In the genomic region with DNA sequence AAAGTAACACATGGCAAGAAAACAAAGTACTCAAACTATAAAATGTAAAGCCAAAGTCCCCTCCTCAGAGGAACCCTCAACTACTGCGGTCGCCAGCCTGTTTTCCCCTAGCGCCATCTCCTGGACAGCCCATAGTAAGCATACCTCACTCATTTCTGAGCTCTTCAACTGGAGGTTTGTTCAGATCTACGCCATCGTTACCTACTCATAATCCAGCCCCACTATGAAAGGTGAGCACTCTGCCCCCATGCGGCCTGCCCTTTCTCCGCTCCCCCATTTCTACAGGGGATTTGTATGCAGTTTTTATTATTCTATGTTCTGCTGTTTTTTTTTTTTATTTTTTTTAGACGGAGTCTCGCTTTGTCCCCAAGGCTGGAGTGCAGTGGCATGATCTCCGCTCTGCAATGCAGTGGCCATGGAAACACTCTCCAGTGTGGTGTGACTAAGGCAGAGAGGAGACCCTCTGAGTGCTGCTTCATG, we compare ENCODE assay signal across 8 cellular contexts. TPM values are rescaled to one million over a fixed set of nuclear protein-coding genes. Genes with fewer than 3 reads are reported as not detected.
DNase-seq lines count a peak whose midpoint lies in the region; ATAC-seq and TF ChIP-seq lines count a peak whose summit lies in the region.

No MANE protein-coding gene starts in this region.

- intact Hi-C loops in heart right ventricle (cut with DNase I): loop anchor here in 6 of 10 donors (5.0 kb wide), 1 partner anchor 36 kb away; no protein-coding TSS in a partner anchor
- intact Hi-C loops in sigmoid colon (cut with DNase I): loop anchor here (5.0 kb wide), 1 partner anchor 36 kb away; no protein-coding TSS in a partner anchor

- TF ChIP-seq EP300 in sigmoid colon (IDR thresholded peaks at IDR 0.05): no peak

- peaks cover 0 to 45% (median 23%) of the 10 kb centered on the region in 9 donors for H3K4me1 ChIP-seq in heart right ventricle
- H3K4me1 ChIP-seq in sigmoid colon: peaks cover 0 to 6% (median 0%) of the 10 kb centered on the region in 4 donors

- no peak for TF ChIP-seq POLR2A in sigmoid colon (IDR thresholded peaks at IDR 0.05)

- no peak overlapping the region for H3K27ac ChIP-seq in heart right ventricle
- no peak overlapping the region for H3K27ac ChIP-seq in sigmoid colon

- H3K9me3 ChIP-seq in heart right ventricle (no peaks in the 10 kb centered on the region), sigmoid colon (no peaks in the 10 kb centered on the region)

- TF ChIP-seq CTCF in heart right ventricle (IDR thresholded peaks at IDR 0.05) (peak; percentile 13 to 73 (median 60)), sigmoid colon (IDR thresholded peaks at IDR 0.05) (peak; percentile 11 to 37 (median 27))

- WGBS in heart right ventricle, 2 donors: 47 to 52% methylated on average over 10 of the region's 10 CpGs
- 33 to 35% methylated on average over 10 of the region's 10 CpGs for WGBS in sigmoid colon, 2 donors

- ATAC-seq in heart right ventricle (peak in 5 of 8 donors; percentile 36 to 52 (median 44)), GM18868 (IDR thresholded peaks at IDR 0.05; ENCODE audit: unreplicated experiment) (no peak), HG02938 (IDR thresholded peaks at IDR 0.05; ENCODE audit: unreplicated experiment) (no peak)

- peaks cover 0 to 8% (median 1%) of the 10 kb centered on the region in 9 donors for H3K36me3 ChIP-seq in heart right ventricle
- peaks cover 0 to 2% (median under 1%) of the 10 kb centered on the region in 4 donors for H3K36me3 ChIP-seq in sigmoid colon

- DNase-seq in ELF-1 (ENCODE audit: low read depth, low spot score) (peak; percentile 72), HT1080 (ENCODE audit: low read depth) (peak; percentile 36), SK-N-DZ (ENCODE audit: low spot score) (peak; percentile 10), heart right ventricle (peak in 1 of 2 donors; percentile 29), sigmoid colon (no peak)
- peak; percentile 59 for DNase-seq in activated naive CD4-positive, alpha-beta T cell treated with Interleukin-2 at 50 U/mL for 16 hours

- no peak overlapping the region for H3K4me3 ChIP-seq in heart right ventricle
- no peak overlapping the region for H3K4me3 ChIP-seq in sigmoid colon

- H3K27me3 ChIP-seq in heart right ventricle (no peaks in the 10 kb centered on the region), sigmoid colon (no peaks in the 10 kb centered on the region)

RNA-seq across cellular contexts. Expression of a gene that starts 26.2 kb away (rescaled TPM):
- total RNA-seq in HT1080 (2014; rRNA removed; shearing (Covaris generic)): 12.4 and 14.3 TPM in 2 replicates
- polyA plus RNA-seq in HT1080 (2015; cell fraction: cytosol; rRNA removed): 10.7 and 14.2 TPM in 2 replicates
- 8.8 and 10.3 TPM in 2 replicates for polyA plus RNA-seq in HT1080 (2015; cell fraction: nucleus; rRNA removed)
- 5.4 and 8.4 TPM in 2 replicates for polyA plus RNA-seq in SK-N-DZ (2014; cell fraction: cytosol; rRNA removed)
- polyA plus RNA-seq in SK-N-DZ (2014; cell fraction: nucleus; rRNA removed): 1.9 and 4.6 TPM in 2 replicates
- total RNA-seq in heart right ventricle: 10 to 100 TPM; 20.0 to 27.9 (median 24.2) TPM
- polyA plus RNA-seq in heart right ventricle: 10 to 100 TPM; 10.2 to 10.7 TPM
- 1 to 10 TPM; 5.4 to 9.9 (median 8.1) TPM for total RNA-seq in sigmoid colon
- 10 to 100 TPM in 1 of 3 donors, 1 to 10 TPM in 2; 3.0 to 11.3 (median 4.4) TPM for polyA plus RNA-seq in sigmoid colon

RNA-seq across cellular contexts. Expression of a gene that starts 43.6 kb away (rescaled TPM):
- total RNA-seq in HT1080 (2014; rRNA removed; shearing (Covaris generic)): 0.03 and 0.10 TPM in 2 replicates
- 0.21 and 0.53 TPM in 2 replicates for polyA plus RNA-seq in HT1080 (2015; cell fraction: cytosol; rRNA removed)
- 0.18 and 0.88 TPM in 2 replicates for polyA plus RNA-seq in HT1080 (2015; cell fraction: nucleus; rRNA removed)
- 1.3 and 1.7 TPM in 2 replicates for polyA plus RNA-seq in SK-N-DZ (2014; cell fraction: cytosol; rRNA removed)
- 0.62 and 1.2 TPM in 2 replicates for polyA plus RNA-seq in SK-N-DZ (2014; cell fraction: nucleus; rRNA removed)
- total RNA-seq in heart right ventricle: 10 to 100 TPM in 1 of 10 donors, 1 to 10 TPM in 9; 2.3 to 29.4 (median 5.2) TPM
- 1 to 10 TPM; 5.7 to 9.4 TPM for polyA plus RNA-seq in heart right ventricle
- total RNA-seq in sigmoid colon: 1 to 10 TPM in 1 of 4 donors, under 1 TPM in 3; 0.55 to 1.9 (median 0.85) TPM
- 1 to 10 TPM in 2 of 3 donors, under 1 TPM in 1; 0.46 to 1.8 (median 1.8) TPM for polyA plus RNA-seq in sigmoid colon

RNA-seq across cellular contexts. Expression of a gene that starts 51.2 kb away (rescaled TPM):
- total RNA-seq in HT1080 (2014; rRNA removed; shearing (Covaris generic)): 248 and 269 TPM in 2 replicates
- polyA plus RNA-seq in HT1080 (2015; cell fraction: cytosol; rRNA removed): 111 and 186 TPM in 2 replicates
- polyA plus RNA-seq in HT1080 (2015; cell fraction: nucleus; rRNA removed): 87.4 and 204 TPM in 2 replicates
- polyA plus RNA-seq in SK-N-DZ (2014; cell fraction: cytosol; rRNA removed): 20.3 and 20.6 TPM in 2 replicates
- 12.5 and 15.2 TPM in 2 replicates for polyA plus RNA-seq in SK-N-DZ (2014; cell fraction: nucleus; rRNA removed)
- total RNA-seq in heart right ventricle (10 to 100 TPM; 24.9 to 78.6 (median 42.3) TPM), sigmoid colon (100 to 1,000 TPM; 101 to 205 (median 128) TPM)
- polyA plus RNA-seq in heart right ventricle (10 to 100 TPM; 62.3 to 70.0 TPM), sigmoid colon (100 to 1,000 TPM; 160 to 223 (median 164) TPM)

Comparison
In these comparisons a context has a peak if more than half of its experiments do, and no peak if none do; other contexts are left out.
1. ATAC-seq: peak in heart right ventricle (5 of 8); none in GM18868 (single experiment) and HG02938 (single experiment).